Comparison of ENCODE assay signal across 17 cellular contexts in the genomic region with DNA sequence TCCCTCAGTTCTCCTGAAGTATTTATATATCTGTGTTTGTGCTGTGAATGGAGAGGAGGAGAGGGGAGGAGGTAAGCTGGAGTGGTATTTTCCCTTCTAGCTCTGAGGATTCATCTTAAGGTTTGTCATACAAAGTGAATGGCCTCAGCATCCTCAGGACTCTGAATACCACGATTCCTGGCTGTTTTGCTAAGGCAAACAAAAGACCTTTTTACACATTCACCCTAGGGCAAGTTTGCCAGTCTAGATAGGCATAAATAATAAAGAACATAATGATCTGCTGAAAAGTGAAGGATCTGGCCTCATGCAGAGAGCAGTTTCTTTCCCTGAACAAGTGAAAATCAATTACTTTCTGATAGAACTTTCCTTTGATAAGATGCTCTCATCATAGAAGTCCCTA.
"Had no signal": no experiment of that assay in that cellular context is flagged by ENCODE, and none has a peak within 500 bp of the region (broad histone marks: within the 10 kb centered on the region; RNA-seq: fewer than 3 reads in every experiment).

No MANE protein-coding gene starts in this region.

- ATAC-seq: activated T-cell treated with anti-CD3 and anti-CD28 coated beads, Interleukin-2, amount 50 U/mL, for 72 hours; esophagus mucosa; heart right ventricle; left lung; right lobe of liver had no signal

- H3K36me3 Mint-ChIP-seq: activated naive CD4-positive, alpha-beta T cell treated with anti-CD3 and anti-CD28 coated beads, Interleukin-2, amount 50 U/mL, for 24 hours; type B pancreatic cell had no signal

- DNase-seq: activated CD4-positive, alpha-beta T cell treated with anti-CD3 and anti-CD28 coated beads, Interleukin-2, amount 50 U/mL, for 4 hours; activated effector memory CD4-positive, alpha-beta T cell treated with anti-CD3 and anti-CD28 coated beads, Interleukin-2, amount 50 U/mL, for 16 hours; activated T-cell treated with anti-CD3 and anti-CD28 coated beads, Interleukin-2, amount 50 U/mL, for 72 hours; adrenal gland; effector CD4-positive, alpha-beta T cell; heart right ventricle; left lung; midbrain; nephron progenitor cell; right lobe of liver; stimulated activated CD4-positive, alpha-beta T cell treated with anti-CD3 and anti-CD28 coated beads, Interleukin-4, amount 100 ng/mL, for 1 hour; testis had no signal

- H3K4me1 Mint-ChIP-seq: activated naive CD4-positive, alpha-beta T cell treated with anti-CD3 and anti-CD28 coated beads, Interleukin-2, amount 50 U/mL, for 24 hours; nephron progenitor cell had no signal

- H3K36me3 ChIP-seq: adrenal gland, heart right ventricle, left lung, right lobe of liver had no signal

- H3K27ac ChIP-seq: adrenal gland, heart right ventricle, left lung, right lobe of liver, testis, VCaP had no signal

- H3K4me1 ChIP-seq: adrenal gland, heart right ventricle, left lung, right lobe of liver, testis had no signal

- H3K27me3 Mint-ChIP-seq: type B pancreatic cell had no signal

- H3K27me3 ChIP-seq: adrenal gland, left lung, right lobe of liver, testis had no signal

- H3K4me3 ChIP-seq: adrenal gland, heart right ventricle, left lung, right lobe of liver, smooth muscle cell, testis had no signal

- H3K4me3 Mint-ChIP-seq: activated naive CD4-positive, alpha-beta T cell treated with anti-CD3 and anti-CD28 coated beads, Interleukin-2, amount 50 U/mL, for 24 hours; activated T-cell treated with anti-CD3 and anti-CD28 coated beads, Interleukin-2, amount 50 U/mL, for 72 hours; nephron progenitor cell; type B pancreatic cell had no signal

- H3K9me3 Mint-ChIP-seq: activated naive CD4-positive, alpha-beta T cell treated with anti-CD3 and anti-CD28 coated beads, Interleukin-2, amount 50 U/mL, for 24 hours; activated T-cell treated with anti-CD3 and anti-CD28 coated beads, Interleukin-2, amount 50 U/mL, for 72 hours; nephron progenitor cell had no signal

- H3K9me3 ChIP-seq: adrenal gland, left lung, right lobe of liver, testis had no signal

- H3K27ac Mint-ChIP-seq: activated naive CD4-positive, alpha-beta T cell treated with anti-CD3 and anti-CD28 coated beads, Interleukin-2, amount 50 U/mL, for 24 hours; activated T-cell treated with anti-CD3 and anti-CD28 coated beads, Interleukin-2, amount 50 U/mL, for 72 hours; nephron progenitor cell; type B pancreatic cell had no signal
